1 cellular context compared by ENCODE assay signal in the genomic region with DNA sequence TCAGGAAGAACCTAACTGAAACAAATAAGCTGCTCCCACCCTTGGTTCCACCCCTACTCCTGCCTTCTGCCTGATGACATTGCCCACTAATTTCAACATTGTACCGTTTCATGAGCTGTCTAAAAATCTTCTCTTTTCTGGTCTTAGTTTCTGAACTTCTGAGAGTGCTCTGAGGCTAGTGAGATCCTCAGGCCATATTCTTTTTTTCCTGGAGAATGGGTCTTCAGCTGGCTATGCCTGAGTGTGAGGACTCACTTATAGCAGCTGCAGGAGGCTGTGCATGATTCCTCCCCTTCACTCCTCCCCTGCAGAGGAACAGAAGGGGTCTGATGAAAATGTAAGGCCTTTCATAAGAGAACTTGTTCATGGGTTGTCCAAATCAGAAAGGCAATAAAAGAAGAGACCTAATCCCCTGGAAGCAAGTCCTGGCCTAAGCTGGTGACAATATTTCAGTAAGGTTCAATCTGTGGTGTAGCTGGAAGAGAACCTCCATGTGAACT.
TF ChIP-seq lines count a peak whose summit lies in the region.

No MANE protein-coding gene starts in this region.

TF ChIP-seq in A549, 52 proteins besides CTCF, POLR2A, EP300 and RAD21:
- no peak for TF ChIP-seq HDAC2 (IDR thresholded peaks at IDR 0.05)
- no peak for TF ChIP-seq GATA3 (IDR thresholded peaks at IDR 0.05; ENCODE audit: borderline replicate concordance)
- no peak for TF ChIP-seq NR3C1 (IDR thresholded peaks at IDR 0.05)
- TF ChIP-seq TP53 (CRISPR knock-in tag; IDR thresholded peaks at IDR 0.05): no peak
- TF ChIP-seq, protein P1, sequence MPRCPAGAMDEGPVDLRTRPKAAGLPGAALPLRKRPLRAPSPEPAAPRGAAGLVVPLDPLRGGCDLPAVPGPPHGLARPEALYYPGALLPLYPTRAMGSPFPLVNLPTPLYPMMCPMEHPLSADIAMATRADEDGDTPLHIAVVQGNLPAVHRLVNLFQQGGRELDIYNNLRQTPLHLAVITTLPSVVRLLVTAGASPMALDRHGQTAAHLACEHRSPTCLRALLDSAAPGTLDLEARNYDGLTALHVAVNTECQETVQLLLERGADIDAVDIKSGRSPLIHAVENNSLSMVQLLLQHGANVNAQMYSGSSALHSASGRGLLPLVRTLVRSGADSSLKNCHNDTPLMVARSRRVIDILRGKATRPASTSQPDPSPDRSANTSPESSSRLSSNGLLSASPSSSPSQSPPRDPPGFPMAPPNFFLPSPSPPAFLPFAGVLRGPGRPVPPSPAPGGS (IDR thresholded peaks at IDR 0.05): no peak
- TF ChIP-seq JUNB (IDR thresholded peaks at IDR 0.05): no peak
- TF ChIP-seq FOSL2 (IDR thresholded peaks at IDR 0.05): no peak
- no peak for TF ChIP-seq FOSL2 (CRISPR knock-in tag; IDR thresholded peaks at IDR 0.05)
- no peak for TF ChIP-seq RFX5 (IDR thresholded peaks at IDR 0.05)
- TF ChIP-seq RCOR1 (IDR thresholded peaks at IDR 0.05; ENCODE audit: low read depth, low read length): no peak
- no peak for TF ChIP-seq ESRRA (IDR thresholded peaks at IDR 0.05; ENCODE audit: borderline replicate concordance, low read length)
